24 cellular contexts compared by ENCODE assay signal in genomic region chr1:7485086-7485780, GRCh38.
DNase-seq lines count a peak whose midpoint lies in the region; ATAC-seq and TF ChIP-seq lines count a peak whose summit lies in the region.
"Had no signal": no experiment of that assay in that cellular context is flagged by ENCODE, and none has a peak within 500 bp of the region (broad histone marks: within the 10 kb centered on the region; RNA-seq: fewer than 3 reads in every experiment).

No MANE protein-coding gene starts in this region.

- POLR2A ChIA-PET in CD4-positive, alpha-beta memory T cell (lab: Charles Lee; ENCODE audit: partially characterized antibody) = no interaction called here

- no peaks in the 10 kb centered on the region for H3K79me2 ChIP-seq in mesendoderm (ENCODE audit: control insufficient read depth, insufficient read depth, low read length)

- H3K36me3 Mint-ChIP-seq in CD4-positive, alpha-beta memory T cell = no peaks in the 10 kb centered on the region

- H3K4me2 ChIP-seq in mesendoderm (ENCODE audit: low read length) = no peak overlapping the region
- H3K4me2 ChIP-seq: GM23338 had no signal

- H2BK15ac ChIP-seq in mesendoderm (replicated peaks; ENCODE audit: low read depth) = no peak overlapping the region

- ATAC-seq in left cardiac atrium (no peak), heart right ventricle (no peak)
- ATAC-seq: GM12878, GM23338 had no signal

- H3K27me3 ChIP-seq in heart right ventricle = no peaks in the 10 kb centered on the region
- H3K27me3 ChIP-seq in MG63 = no peaks in the 10 kb centered on the region
- no peaks in the 10 kb centered on the region for H3K27me3 ChIP-seq in mesendoderm (ENCODE audit: insufficient read depth, low read length, poor library complexity)
- no peaks in the 10 kb centered on the region for H3K27me3 ChIP-seq in CD4-positive, alpha-beta memory T cell (ENCODE audit: insufficient read depth, low read length)
- H3K27me3 ChIP-seq: BLaER1 treated with 17β-estradiol and CSF1 and Interleukin-3, amounts not matched to agents 10 nM and 100 nM had no signal

- CTCF ChIA-PET in CD4-positive, alpha-beta memory T cell (lab: Charles Lee; ENCODE audit: partially characterized antibody) = no interaction called here

- H4K8ac ChIP-seq in mesendoderm (ENCODE audit: low read depth, low read length) = no peak overlapping the region

- TF ChIP-seq CTCF in heart right ventricle (IDR thresholded peaks at IDR 0.05) = no peak

- no peak overlapping the region for H3K4ac ChIP-seq in mesendoderm (ENCODE audit: low read depth, low read length)

- no peak overlapping the region for H2AK5ac ChIP-seq in mesendoderm (ENCODE audit: low read length)

- H3K27me3 Mint-ChIP-seq in CD4-positive, alpha-beta memory T cell = peaks cover 1 to 4% of the 10 kb centered on the region in 2 donors

- H3K23ac ChIP-seq in mesendoderm (ENCODE audit: low read length) = peak overlapping the region; percentile 66

- no peak overlapping the region for H3K18ac ChIP-seq in mesendoderm (ENCODE audit: low read length)

- H3K36me3 ChIP-seq in heart right ventricle (no peaks in the 10 kb centered on the region), MG63 (no peaks in the 10 kb centered on the region), mesendoderm (ENCODE audit: control insufficient read depth, insufficient read depth, low read length) (no peaks in the 10 kb centered on the region)
- H3K36me3 ChIP-seq in CD4-positive, alpha-beta memory T cell (ENCODE audit: insufficient read depth, low read length) = no peaks in the 10 kb centered on the region
- H3K36me3 ChIP-seq: BLaER1 treated with 17β-estradiol and CSF1 and Interleukin-3, amounts not matched to agents 10 nM and 100 nM had no signal

- no peak overlapping the region for H3K9ac ChIP-seq in mesendoderm (ENCODE audit: low read length)
- H3K9ac ChIP-seq: BLaER1 treated with 17β-estradiol and CSF1 and Interleukin-3, amounts not matched to agents 10 nM and 100 nM had no signal

- no peak overlapping the region for H3K56ac ChIP-seq in mesendoderm (ENCODE audit: low read length)

- H3K27ac ChIP-seq in heart right ventricle (no peak overlapping the region), mesendoderm (ENCODE audit: low read depth, low read length) (no peak overlapping the region)
- no peak overlapping the region for H3K27ac ChIP-seq in CD4-positive, alpha-beta memory T cell (ENCODE audit: low read depth, low read length)
- H3K27ac ChIP-seq: 22Rv1; BLaER1 treated with 17β-estradiol and CSF1 and Interleukin-3, amounts not matched to agents 10 nM and 100 nM had no signal

- WGBS in heart right ventricle, 2 donors = 88 to 89% methylated on average over 10 of the region's 10 CpGs
- WGBS in mesendoderm (ENCODE audit: extremely low coverage, insufficient coverage, low lambda C conversion rate) = no CpG with 5 or more reads among the region's 10 CpGs

- H4K5ac ChIP-seq in mesendoderm (ENCODE audit: low read length) = no peak overlapping the region

- H3K4me1 ChIP-seq in heart right ventricle = peaks cover 0 to 8% (median 3%) of the 10 kb centered on the region in 9 donors
- no peaks in the 10 kb centered on the region for H3K4me1 ChIP-seq in mesendoderm (ENCODE audit: control insufficient read depth, low read depth, low read length)
- H3K4me1 ChIP-seq in CD4-positive, alpha-beta memory T cell (ENCODE audit: insufficient read depth, low read length) = no peaks in the 10 kb centered on the region

- no peak overlapping the region for H3K4me3 ChIP-seq in heart right ventricle
- H3K4me3 ChIP-seq in MG63 = no peak overlapping the region
- H3K4me3 ChIP-seq in mesendoderm (ENCODE audit: low read length) = no peak overlapping the region
- no peak overlapping the region for H3K4me3 ChIP-seq in CD4-positive, alpha-beta memory T cell (ENCODE audit: low read length in 2 of 2)
- H3K4me3 ChIP-seq: BLaER1 treated with 17β-estradiol and CSF1 and Interleukin-3, amounts not matched to agents 10 nM and 100 nM; GM12878; GM23338 had no signal

- H3K79me1 ChIP-seq in mesendoderm (ENCODE audit: low read length) = no peaks in the 10 kb centered on the region

- DNase-seq in left cardiac atrium (peak; percentile 15), heart right ventricle (no peak), MG63 (peak; percentile 91), mesendoderm (no peak), NCI-H2107 treated with DMSO at 0.1 percent for 48 hours (lab: John Stamatoyannopoulos, UW; ENCODE audit: unreplicated experiment) (no peak), amniotic stem cell (lab: John Stamatoyannopoulos, UW) (no peak)
- DNase-seq in CD4-positive, alpha-beta memory T cell = no peak
- DNase-seq: CD4-positive, alpha-beta T cell; COR-L47; DMS53; EL; GDM1; H9; HFFc6; KBM-7; MM.1S; NCI-H2029; NCI-H526 treated with DMSO at 0.1 percent for 48 hours; RPMI8226; SHP77 had no signal

- intact Hi-C loops in left cardiac atrium (cut with DNase I) (no loop called here), heart right ventricle (cut with DNase I) (no loop called here)
- intact Hi-C loops in CD4-positive, alpha-beta memory T cell (cut with micrococcal nuclease) = no loop called here

- no peak overlapping the region for H3K4me3 Mint-ChIP-seq in CD4-positive, alpha-beta memory T cell
- H3K4me3 Mint-ChIP-seq: CD4-positive, alpha-beta T cell; GM23338; H9; HFFc6 had no signal

- H2BK120ac ChIP-seq in mesendoderm (ENCODE audit: low read depth, low read length) = no peak overlapping the region

- no peak overlapping the region for H2BK5ac ChIP-seq in mesendoderm (ENCODE audit: low read length)

- H3K4me1 Mint-ChIP-seq in CD4-positive, alpha-beta memory T cell = no peaks in the 10 kb centered on the region

- no peaks in the 10 kb centered on the region for H3K9me3 ChIP-seq in heart right ventricle
- H3K9me3 ChIP-seq in MG63 = no peaks in the 10 kb centered on the region
- no peaks in the 10 kb centered on the region for H3K9me3 ChIP-seq in CD4-positive, alpha-beta memory T cell (ENCODE audit: control insufficient read depth in 1 of 2, low read length in 2 of 2)
- H3K9me3 ChIP-seq: BLaER1 treated with 17β-estradiol and CSF1 and Interleukin-3, amounts not matched to agents 10 nM and 100 nM had no signal

- no peaks in the 10 kb centered on the region for H3K9me3 Mint-ChIP-seq in CD4-positive, alpha-beta memory T cell
- H3K9me3 Mint-ChIP-seq: CD4-positive, alpha-beta T cell; GM23338; H9; HFFc6 had no signal

- no peak overlapping the region for H3K27ac Mint-ChIP-seq in CD4-positive, alpha-beta memory T cell
- H3K27ac Mint-ChIP-seq: CD4-positive, alpha-beta T cell; GM23338; HFFc6 had no signal

Comparison
In these comparisons a context has a peak if more than half of its experiments do, and no peak if none do; other contexts are left out.
1. DNase-seq: peak in left cardiac atrium (single experiment) and MG63 (single experiment); none in heart right ventricle (0 of 2), mesendoderm (single experiment), CD4-positive, alpha-beta memory T cell (0 of 5), NCI-H2107 treated with DMSO at 0.1 percent for 48 hours (single experiment) and amniotic stem cell (single experiment).